In genomic region chr4:129998436-129999150, GRCh38 we compare ENCODE assay signal across 29 cellular contexts.
"Had no signal": no experiment of that assay in that cellular context is flagged by ENCODE, and none has a peak within 500 bp of the region (broad histone marks: within the 10 kb centered on the region; RNA-seq: fewer than 3 reads in every experiment).

No MANE protein-coding gene starts in this region.

- FAIRE-seq: astrocyte, bronchial epithelial cell had no signal

- H3K4me3 ChIP-seq: coronary artery, dorsolateral prefrontal cortex, esophagus muscularis mucosa, gastroesophageal sphincter had no signal

- H3K27ac ChIP-seq: brain microvascular endothelial cell, coronary artery, dorsolateral prefrontal cortex, esophagus muscularis mucosa, gastroesophageal sphincter had no signal

- H3K27ac Mint-ChIP-seq: activated CD4-positive, alpha-beta T cell treated with anti-CD3 and anti-CD28 coated beads for 36 hours; activated CD4-positive, alpha-beta T cell treated with anti-CD3 and anti-CD28 coated beads, Interleukin-2, amount 10 ng/mL, durations not matched to agents 24 days and 14 days; activated CD8-positive, alpha-beta T cell treated with anti-CD3 and anti-CD28 coated beads for 36 hours; activated naive CD8-positive, alpha-beta T cell; activated T-helper 17 cell treated with anti-CD3 and anti-CD28 coated beads, Interleukin-2, amount 50 U/mL, for 72 hours; dendritic cell treated with granulocyte-macrophage colony-stimulating factor and Interleukin-4, amounts not matched to agents 40 ng/mL and 50 ng/mL, for 4 days; endodermal cell had no signal

- H3K4me3 Mint-ChIP-seq: activated CD4-positive, alpha-beta T cell treated with anti-CD3 and anti-CD28 coated beads for 36 hours; activated CD4-positive, alpha-beta T cell treated with anti-CD3 and anti-CD28 coated beads, Interleukin-2, amount 10 ng/mL, durations not matched to agents 24 days and 14 days; activated CD8-positive, alpha-beta T cell treated with anti-CD3 and anti-CD28 coated beads for 36 hours; activated naive CD8-positive, alpha-beta T cell; activated T-cell treated with anti-CD3 and anti-CD28 coated beads, Interleukin-2, amount 50 U/mL, for 4 hours; activated T-helper 17 cell treated with anti-CD3 and anti-CD28 coated beads, Interleukin-2, amount 50 U/mL, for 72 hours; central memory CD8-positive, alpha-beta T cell; dendritic cell treated with granulocyte-macrophage colony-stimulating factor and Interleukin-4, amounts not matched to agents 40 ng/mL and 50 ng/mL, for 4 days; endodermal cell had no signal

- H3K4me1 ChIP-seq: esophagus muscularis mucosa, gastroesophageal sphincter had no signal

- H3K36me3 Mint-ChIP-seq: activated naive CD8-positive, alpha-beta T cell had no signal

- H3K27me3 Mint-ChIP-seq: activated CD4-positive, alpha-beta T cell treated with anti-CD3 and anti-CD28 coated beads for 36 hours; activated CD4-positive, alpha-beta T cell treated with anti-CD3 and anti-CD28 coated beads, Interleukin-2, amount 10 ng/mL, durations not matched to agents 24 days and 14 days; activated CD8-positive, alpha-beta T cell treated with anti-CD3 and anti-CD28 coated beads for 36 hours; activated naive CD8-positive, alpha-beta T cell; activated T-helper 17 cell treated with anti-CD3 and anti-CD28 coated beads, Interleukin-2, amount 50 U/mL, for 72 hours; central memory CD8-positive, alpha-beta T cell; dendritic cell treated with granulocyte-macrophage colony-stimulating factor and Interleukin-4, amounts not matched to agents 40 ng/mL and 50 ng/mL, for 4 days had no signal

- H3K4me1 Mint-ChIP-seq: activated CD4-positive, alpha-beta T cell treated with anti-CD3 and anti-CD28 coated beads for 36 hours; activated CD4-positive, alpha-beta T cell treated with anti-CD3 and anti-CD28 coated beads, Interleukin-2, amount 10 ng/mL, durations not matched to agents 24 days and 14 days; activated T-helper 17 cell treated with anti-CD3 and anti-CD28 coated beads, Interleukin-2, amount 50 U/mL, for 72 hours; central memory CD8-positive, alpha-beta T cell had no signal

- ATAC-seq: activated CD4-positive, alpha-beta T cell treated with anti-CD3 and anti-CD28 coated beads for 36 hours; activated CD8-positive, alpha-beta T cell treated with anti-CD3 and anti-CD28 coated beads for 36 hours; activated T-cell treated with anti-CD3 and anti-CD28 coated beads, Interleukin-2, amount 50 U/mL, for 4 hours; activated T-helper 17 cell treated with anti-CD3 and anti-CD28 coated beads, Interleukin-2, amount 50 U/mL, for 72 hours; gastroesophageal sphincter had no signal

- H3K27me3 ChIP-seq: brain microvascular endothelial cell, dorsolateral prefrontal cortex, esophagus muscularis mucosa, gastroesophageal sphincter had no signal

- H3K36me3 ChIP-seq: brain microvascular endothelial cell, esophagus muscularis mucosa, gastroesophageal sphincter had no signal

- DNase-seq: activated CD4-positive, alpha-beta T cell treated with anti-CD3 and anti-CD28 coated beads for 36 hours; activated CD4-positive, alpha-beta T cell treated with anti-CD3 and anti-CD28 coated beads, Interleukin-2, amount 10 ng/mL, durations not matched to agents 24 days and 14 days; activated CD4-positive, CD25-positive, alpha-beta regulatory T cell; activated CD4-positive, CD25-positive, alpha-beta regulatory T cell treated with anti-CD3 and anti-CD28 coated beads, Interleukin-2, amount 50 U/mL, for 72 hours; activated CD8-positive, alpha-beta memory T cell treated with anti-CD3 and anti-CD28 coated beads for 24 hours; activated CD8-positive, alpha-beta T cell treated with anti-CD3 and anti-CD28 coated beads for 36 hours; activated effector memory CD4-positive, alpha-beta T cell treated with Interleukin-2 at 50 U/mL for 16 hours; activated gamma-delta T cell treated with Interleukin-2 at 50 U/mL for 16 hours; activated naive CD4-positive, alpha-beta T cell treated with anti-CD3 and anti-CD28 coated beads, Interleukin-2, amount 50 U/mL, for 16 hours; activated naive CD4-positive, alpha-beta T cell treated with Interleukin-2 at 50 U/mL for 16 hours; activated T-cell treated with anti-CD3 and anti-CD28 coated beads, Interleukin-2, amount 50 U/mL, for 4 hours; amniotic stem cell; anterior cingulate cortex; brain microvascular endothelial cell; dorsolateral prefrontal cortex; effector memory CD4-positive, alpha-beta T cell; endodermal cell; erythroblast; foreskin melanocyte; T-helper 2 cell had no signal
